Comparison of ENCODE assay signal across 8 cellular contexts in genomic region chr13:42969558-42970172, GRCh38. TPM values are rescaled to one million over a fixed set of nuclear protein-coding genes. Genes with fewer than 3 reads are reported as not detected.
DNase-seq lines count a peak whose midpoint lies in the region; ATAC-seq and TF ChIP-seq lines count a peak whose summit lies in the region.

No MANE protein-coding gene starts in this region.

- H3K9me3 ChIP-seq in duodenal mucosa (ENCODE audit: control insufficient read depth in 1 of 2, low read length in 2 of 2) (no peaks in the 10 kb centered on the region), lower lobe of right lung (no peaks in the 10 kb centered on the region)

- H3K27ac ChIP-seq in duodenal mucosa (ENCODE audit: low read depth, low read length) (no peak overlapping the region), lower lobe of right lung (no peak overlapping the region)

- peaks cover 29 to 44% of the 10 kb centered on the region in 2 donors for H3K4me1 ChIP-seq in duodenal mucosa (ENCODE audit: control insufficient read depth in 1 of 2, insufficient read depth in 2 of 2, low read length in 2 of 2)
- H3K4me1 ChIP-seq in lower lobe of right lung = peaks cover 29% of the 10 kb centered on the region

- peaks cover 0 to 6% of the 10 kb centered on the region in 2 donors for H3K36me3 ChIP-seq in duodenal mucosa (ENCODE audit: control insufficient read depth in 1 of 2, insufficient read depth in 2 of 2, low read length in 2 of 2)
- H3K36me3 ChIP-seq in lower lobe of right lung = peaks cover 4% of the 10 kb centered on the region

- DNase-seq in CD1c-positive myeloid dendritic cell (ENCODE audit: extremely low spot score) (peak; percentile 83), NCI-H2227 (lab: John Stamatoyannopoulos, UW; ENCODE audit: unreplicated experiment) (peak; percentile 53), lower lobe of right lung (peak; percentile 83)
- peak; percentile 88 to 89 for DNase-seq in activated CD4-positive, alpha-beta T cell treated with anti-CD3 and anti-CD28 coated beads, Interleukin-2, amount 50 U/mL, for 48 hours
- peak; percentile 66 for DNase-seq in stimulated activated CD8-positive, alpha-beta memory T cell treated with anti-CD3 and anti-CD28 coated beads, Interleukin-12 subunit alpha, Interleukin-12 subunit beta, amount 100 ng/mL, for 24 hours (ENCODE audit: extremely low read depth)

- peak overlapping the region; percentile 32 to 45 for H3K4me3 ChIP-seq in duodenal mucosa (ENCODE audit: low read depth in 1 of 2, low read length in 2 of 2)
- no peak overlapping the region for H3K4me3 ChIP-seq in lower lobe of right lung

- H3K27me3 ChIP-seq in duodenal mucosa (ENCODE audit: control insufficient read depth in 1 of 2, insufficient read depth in 2 of 2, low read length in 2 of 2) (no peaks in the 10 kb centered on the region), lower lobe of right lung (ENCODE audit: low read depth) (no peaks in the 10 kb centered on the region)

- peak; percentile 56 for ATAC-seq in GM21825 (IDR thresholded peaks at IDR 0.05; ENCODE audit: unreplicated experiment)
- ATAC-seq in lower lobe of right lung = peak; percentile 93 to 95
- ATAC-seq in GM19397 (IDR thresholded peaks at IDR 0.05; ENCODE audit: unreplicated experiment) = no peak

- intact Hi-C loops in lower lobe of right lung (cut with DNase I) = no loop called here

- H3K9ac ChIP-seq in duodenal mucosa (ENCODE audit: low read depth in 1 of 2, low read length in 2 of 2) = peak overlapping the region; percentile 2 to 41

- peak; percentile 82 for TF ChIP-seq CTCF in lower lobe of right lung (IDR thresholded peaks at IDR 0.05)

RNA-seq across cellular contexts. Expression of gene EPSTI1, which starts 22.4 kb away (rescaled TPM):
- 38.6 TPM for total RNA-seq in lower lobe of right lung

RNA-seq across cellular contexts. Expression of gene DNAJC15, which starts 53.7 kb away (rescaled TPM):
- total RNA-seq in lower lobe of right lung = 17.0 TPM
